Comparison of ENCODE assay signal across 14 cellular contexts in genomic region chr5:150670275-150670960, GRCh38. TPM values are rescaled to one million over a fixed set of nuclear protein-coding genes. Genes with fewer than 3 reads are reported as not detected.
DNase-seq lines count a peak whose midpoint lies in the region; ATAC-seq and TF ChIP-seq lines count a peak whose summit lies in the region.
"Had no signal": no experiment of that assay in that cellular context is flagged by ENCODE, and none has a peak within 500 bp of the region (broad histone marks: within the 10 kb centered on the region; RNA-seq: fewer than 3 reads in every experiment).

No MANE protein-coding gene starts in this region.

- no peaks in the 10 kb centered on the region for H4K20me1 ChIP-seq in osteoblast (ENCODE audit: insufficient read depth, low read length)

- H3K27me3 Mint-ChIP-seq in activated CD8-positive, alpha-beta T cell treated with anti-CD3 and anti-CD28 coated beads for 36 hours: peaks cover 15% of the 10 kb centered on the region
- peaks cover 25% of the 10 kb centered on the region for H3K27me3 Mint-ChIP-seq in activated CD8-positive, alpha-beta T cell treated with anti-CD3 and anti-CD28 coated beads, Interleukin-2, amount 10 ng/mL, durations not matched to agents 7 days and 5 days (ENCODE audit: low read depth)
- no peaks in the 10 kb centered on the region for H3K27me3 Mint-ChIP-seq in endodermal cell (ENCODE audit: insufficient read depth)

- no peak for DNase-seq in activated CD8-positive, alpha-beta T cell treated with anti-CD3 and anti-CD28 coated beads for 36 hours
- DNase-seq in activated CD8-positive, alpha-beta T cell treated with anti-CD3 and anti-CD28 coated beads, Interleukin-2, amount 10 ng/mL, durations not matched to agents 7 days and 5 days: no peak
- no peak for DNase-seq in endodermal cell
- peak; percentile 74 for DNase-seq in osteoblast (ENCODE audit: insufficient read length, low spot score, missing footprints)
- DNase-seq in NCI-H524 treated with DMSO at 0.1 percent for 48 hours (lab: John Stamatoyannopoulos, UW): no peak
- DNase-seq in stimulated activated CD4-positive, alpha-beta T cell treated with anti-CD3 and anti-CD28 coated beads, Interleukin-12 subunit alpha, Interleukin-12 subunit beta, amount 100 ng/mL, for 4 hours: no peak
- no peak for DNase-seq in G401 (ENCODE audit: low spot score)
- DNase-seq: ACHN; activated CD4-positive, alpha-beta T cell treated with anti-CD3 and anti-CD28 coated beads for 1 hour; activated gamma-delta T cell treated with Interleukin-2 at 50 U/mL for 16 hours; NCI-H1092; ovary; transverse colon had no signal

- H3K9ac ChIP-seq in HUES64 (ENCODE audit: low read depth, low read length): no peak overlapping the region
- H3K9ac ChIP-seq in endodermal cell (ENCODE audit: extremely low read depth, low read length, poor library complexity, severe bottlenecking): no peak overlapping the region

- H3K27ac ChIP-seq in HUES64 (ENCODE audit: low read depth, low read length): peak overlapping the region; percentile 43; the same call in 1 of the 2 replicates
- no peak overlapping the region for H3K27ac ChIP-seq in endodermal cell (ENCODE audit: low read depth, low read length)
- H3K27ac ChIP-seq in osteoblast (ENCODE audit: low read depth, low read length): no peak overlapping the region
- H3K27ac ChIP-seq: ovary, transverse colon had no signal

- peaks cover 3% of the 10 kb centered on the region for H3K4me1 Mint-ChIP-seq in activated CD8-positive, alpha-beta T cell treated with anti-CD3 and anti-CD28 coated beads for 36 hours (ENCODE audit: low read depth)
- peaks cover 8% of the 10 kb centered on the region for H3K4me1 Mint-ChIP-seq in activated CD8-positive, alpha-beta T cell treated with anti-CD3 and anti-CD28 coated beads, Interleukin-2, amount 10 ng/mL, durations not matched to agents 7 days and 5 days (ENCODE audit: low read depth)
- H3K4me1 Mint-ChIP-seq in endodermal cell: peaks cover 21% of the 10 kb centered on the region

- no peak overlapping the region for H3K27ac Mint-ChIP-seq in activated CD8-positive, alpha-beta T cell treated with anti-CD3 and anti-CD28 coated beads for 36 hours
- H3K27ac Mint-ChIP-seq in activated CD8-positive, alpha-beta T cell treated with anti-CD3 and anti-CD28 coated beads, Interleukin-2, amount 10 ng/mL, durations not matched to agents 7 days and 5 days: no peak overlapping the region
- peak overlapping the region; percentile 88 for H3K27ac Mint-ChIP-seq in endodermal cell

- no peak overlapping the region for H2AFZ ChIP-seq in osteoblast (ENCODE audit: low read length)

- CTCF ChIA-PET in activated CD8-positive, alpha-beta T cell treated with anti-CD3 and anti-CD28 coated beads for 36 hours (lab: Charles Lee): interaction anchor here (1.9 kb wide), 1 partner anchor 13 kb away, joined by 5 read pairs; no protein-coding TSS in a partner anchor
- CTCF ChIA-PET in activated CD8-positive, alpha-beta T cell treated with anti-CD3 and anti-CD28 coated beads, Interleukin-2, amount 10 ng/mL, durations not matched to agents 7 days and 5 days (lab: Charles Lee): interaction anchor here (1.2 kb wide), 1 partner anchor 176 kb away, joined by 3 read pairs; the partner anchor contains the start of gene IRGM

- peaks cover 28% of the 10 kb centered on the region for H3K4me1 ChIP-seq in HUES64 (ENCODE audit: insufficient read depth, low read length)
- peaks cover 8% of the 10 kb centered on the region for H3K4me1 ChIP-seq in endodermal cell (ENCODE audit: control insufficient read depth, insufficient read depth, low read length)
- H3K4me1 ChIP-seq in osteoblast (ENCODE audit: insufficient read depth, low read length): peaks cover 27% of the 10 kb centered on the region

- intact Hi-C loops in activated CD8-positive, alpha-beta T cell treated with anti-CD3 and anti-CD28 coated beads for 36 hours (cut with micrococcal nuclease): no loop called here

- peak overlapping the region; percentile 15 for H3K4me3 Mint-ChIP-seq in activated CD8-positive, alpha-beta T cell treated with anti-CD3 and anti-CD28 coated beads for 36 hours
- no peak overlapping the region for H3K4me3 Mint-ChIP-seq in activated CD8-positive, alpha-beta T cell treated with anti-CD3 and anti-CD28 coated beads, Interleukin-2, amount 10 ng/mL, durations not matched to agents 7 days and 5 days
- peak overlapping the region; percentile 81 for H3K4me3 Mint-ChIP-seq in endodermal cell

- H3K27me3 ChIP-seq in HUES64 (ENCODE audit: insufficient read depth, low read length) (peaks cover 13% of the 10 kb centered on the region; the same call in 1 of the 2 replicates), endodermal cell (ENCODE audit: control insufficient read depth, insufficient read depth, low read length, poor library complexity, severe bottlenecking) (no peaks in the 10 kb centered on the region), osteoblast (ENCODE audit: insufficient read depth, low read length) (peaks cover 6% of the 10 kb centered on the region)
- H3K27me3 ChIP-seq: ovary had no signal

- POLR2A ChIA-PET in activated CD8-positive, alpha-beta T cell treated with anti-CD3 and anti-CD28 coated beads for 36 hours (lab: Charles Lee): no interaction called here
- POLR2A ChIA-PET in activated CD8-positive, alpha-beta T cell treated with anti-CD3 and anti-CD28 coated beads, Interleukin-2, amount 10 ng/mL, durations not matched to agents 7 days and 5 days (lab: Charles Lee): interaction anchor here (0.9 kb wide), 1 partner anchor 31 kb away, joined by 3 read pairs; the partner anchor contains the start of gene RBM22

- H3K79me2 ChIP-seq in osteoblast (ENCODE audit: insufficient read depth, low read length): no peaks in the 10 kb centered on the region

- TF ChIP-seq CTCF in activated CD8-positive, alpha-beta T cell treated with anti-CD3 and anti-CD28 coated beads for 36 hours (IDR thresholded peaks at IDR 0.05): no peak
- TF ChIP-seq CTCF in endodermal cell (conservative IDR thresholded peaks at IDR 0.05): no peak
- TF ChIP-seq CTCF in osteoblast (IDR thresholded peaks at IDR 0.05; ENCODE audit: extremely low read depth, low read depth, low read length): no peak

- ATAC-seq in activated CD8-positive, alpha-beta T cell treated with anti-CD3 and anti-CD28 coated beads for 36 hours: no peak
- no peak for ATAC-seq in activated CD8-positive, alpha-beta T cell treated with anti-CD3 and anti-CD28 coated beads, Interleukin-2, amount 10 ng/mL, durations not matched to agents 7 days and 5 days

- no peaks in the 10 kb centered on the region for H3K36me3 Mint-ChIP-seq in activated CD8-positive, alpha-beta T cell treated with anti-CD3 and anti-CD28 coated beads for 36 hours (ENCODE audit: low read depth)
- no peaks in the 10 kb centered on the region for H3K36me3 Mint-ChIP-seq in activated CD8-positive, alpha-beta T cell treated with anti-CD3 and anti-CD28 coated beads, Interleukin-2, amount 10 ng/mL, durations not matched to agents 7 days and 5 days (ENCODE audit: low read depth)
- H3K36me3 Mint-ChIP-seq in endodermal cell (ENCODE audit: low read depth): peaks cover 9% of the 10 kb centered on the region

- no peak overlapping the region for H3K4me2 ChIP-seq in osteoblast (ENCODE audit: insufficient read depth, low read length)

- no peaks in the 10 kb centered on the region for H3K9me3 ChIP-seq in HUES64 (ENCODE audit: insufficient read depth, low read depth, low read length)
- H3K9me3 ChIP-seq in endodermal cell (ENCODE audit: control insufficient read depth, low read length): peaks cover 5% of the 10 kb centered on the region
- no peaks in the 10 kb centered on the region for H3K9me3 ChIP-seq in osteoblast (ENCODE audit: low read depth, low read length)
- H3K9me3 ChIP-seq: ovary, transverse colon had no signal

- 64% methylated on average over 14 of the region's 14 CpGs for WGBS in HUES64
- 62 to 75% methylated on average over 12 to 14 of the region's 14 CpGs for WGBS in endodermal cell (ENCODE audit: insufficient coverage in 1 of 2, insufficient read length in 1 of 2), 2 experiments

- H3K4me3 ChIP-seq in HUES64 (ENCODE audit: low read length) (peak overlapping the region; percentile 91), endodermal cell (ENCODE audit: low read length) (peak overlapping the region; percentile 86), osteoblast (ENCODE audit: insufficient read depth, low read length) (no peak overlapping the region)

- H3K36me3 ChIP-seq in HUES64 (ENCODE audit: insufficient read depth, low read length): peaks cover 5% of the 10 kb centered on the region; the same call in 1 of the 2 replicates
- H3K36me3 ChIP-seq in endodermal cell (ENCODE audit: control insufficient read depth, insufficient read depth, low read length): no peaks in the 10 kb centered on the region
- no peaks in the 10 kb centered on the region for H3K36me3 ChIP-seq in osteoblast (ENCODE audit: insufficient read depth, low read length)
- H3K36me3 ChIP-seq: ovary, transverse colon had no signal

- no peaks in the 10 kb centered on the region for H3K9me3 Mint-ChIP-seq in activated CD8-positive, alpha-beta T cell treated with anti-CD3 and anti-CD28 coated beads for 36 hours
- no peaks in the 10 kb centered on the region for H3K9me3 Mint-ChIP-seq in activated CD8-positive, alpha-beta T cell treated with anti-CD3 and anti-CD28 coated beads, Interleukin-2, amount 10 ng/mL, durations not matched to agents 7 days and 5 days (ENCODE audit: insufficient read depth)
- peaks cover 4% of the 10 kb centered on the region for H3K9me3 Mint-ChIP-seq in endodermal cell

- in situ Hi-C loops in G401 (cut with HindIII; ENCODE audit: low sequenced_read_pairs): no loop called here

RNA-seq across cellular contexts. Expression of gene MYOZ3, which starts 9.4 kb away (rescaled TPM):
- total RNA-seq in activated CD8-positive, alpha-beta T cell treated with anti-CD3 and anti-CD28 coated beads for 36 hours: under 1 TPM; 0.11 to 0.20 TPM
- not detected for total RNA-seq in activated CD8-positive, alpha-beta T cell treated with anti-CD3 and anti-CD28 coated beads, Interleukin-2, amount 10 ng/mL, durations not matched to agents 7 days and 5 days
- polyA plus RNA-seq in HUES64 (2013, experiment 1 of 2): 11.3 TPM
- polyA plus RNA-seq in HUES64 (2013, experiment 2 of 2): 11.5 TPM
- total RNA-seq in endodermal cell (10 to 100 TPM; 12.4 to 15.8 TPM), osteoblast (under 0.01 TPM in 1 of 2 replicates, not detected in the other)
- polyA plus RNA-seq in endodermal cell (2013, experiment 1 of 2): 4.8 TPM
- 3.3 TPM for polyA plus RNA-seq in endodermal cell (2013, experiment 2 of 2)
- not detected in 2 replicates for total RNA-seq in G401 (2014; rRNA removed; shearing (Covaris generic))
- total RNA-seq: transverse colon had no signal

RNA-seq across cellular contexts. Expression of gene SYNPO, which starts 30.0 kb away (rescaled TPM):
- total RNA-seq in activated CD8-positive, alpha-beta T cell treated with anti-CD3 and anti-CD28 coated beads for 36 hours: under 1 TPM; 0.18 to 0.22 TPM
- total RNA-seq in activated CD8-positive, alpha-beta T cell treated with anti-CD3 and anti-CD28 coated beads, Interleukin-2, amount 10 ng/mL, durations not matched to agents 7 days and 5 days: under 1 TPM in 1 of 2 experiments, not detected in 1; 0.10 TPM
- 1.1 TPM for polyA plus RNA-seq in HUES64 (2013, experiment 1 of 2)
- polyA plus RNA-seq in HUES64 (2013, experiment 2 of 2): 2.7 TPM
- total RNA-seq in endodermal cell (1 to 10 TPM; 4.2 to 4.5 TPM), osteoblast (2.7 and 4.0 TPM in 2 replicates)
- polyA plus RNA-seq in endodermal cell (2013, experiment 1 of 2): 3.8 TPM
- polyA plus RNA-seq in endodermal cell (2013, experiment 2 of 2): 4.6 TPM
- 2.7 and 3.6 TPM in 2 replicates for total RNA-seq in G401 (2014; rRNA removed; shearing (Covaris generic))

RNA-seq across cellular contexts. Expression of gene RBM22, which starts 30.4 kb away (rescaled TPM):
- 10 to 100 TPM; 53.1 to 59.7 TPM for total RNA-seq in activated CD8-positive, alpha-beta T cell treated with anti-CD3 and anti-CD28 coated beads for 36 hours
- 10 to 100 TPM; 64.0 to 65.2 TPM for total RNA-seq in activated CD8-positive, alpha-beta T cell treated with anti-CD3 and anti-CD28 coated beads, Interleukin-2, amount 10 ng/mL, durations not matched to agents 7 days and 5 days
- polyA plus RNA-seq in HUES64 (2013, experiment 1 of 2): 36.5 TPM
- polyA plus RNA-seq in HUES64 (2013, experiment 2 of 2): 35.6 TPM
- total RNA-seq in endodermal cell: 10 to 100 TPM; 42.7 to 44.3 TPM
- polyA plus RNA-seq in endodermal cell (2013, experiment 1 of 2): 66.3 TPM
- 58.8 TPM for polyA plus RNA-seq in endodermal cell (2013, experiment 2 of 2)
- total RNA-seq in osteoblast: 27.1 and 29.2 TPM in 2 replicates
- 20.1 and 40.9 TPM in 2 replicates for total RNA-seq in G401 (2014; rRNA removed; shearing (Covaris generic))

Comparison
In these comparisons a context has a peak if more than half of its experiments do, and no peak if none do; other contexts are left out.
1. RNA of gene MYOZ3, which starts 9.4 kb away (total RNA-seq): 12.4 to 15.8 TPM in endodermal cell; 0.11 to 0.20 TPM in activated CD8-positive, alpha-beta T cell treated with anti-CD3 and anti-CD28 coated beads for 36 hours, not detected in activated CD8-positive, alpha-beta T cell treated with anti-CD3 and anti-CD28 coated beads, Interleukin-2, amount 10 ng/mL, durations not matched to agents 7 days and 5 days, under 0.01 TPM in osteoblast and not detected in G401; every median in the first group is over 10 times any median in the second.